Comparison of ENCODE assay signal across 11 cellular contexts in genomic region chr10:3330687-3331086, GRCh38.
A peak's percentile ranks its signal among the peaks of the same experiment; 100 is the strongest.
DNase-seq lines count a peak whose midpoint lies in the region; ATAC-seq and TF ChIP-seq lines count a peak whose summit lies in the region.
"Had no signal": no experiment of that assay in that cellular context is flagged by ENCODE, and none has a peak within 500 bp of the region (broad histone marks: within the 10 kb centered on the region; RNA-seq: fewer than 3 reads in every experiment).

No MANE protein-coding gene starts in this region.

- in situ Hi-C loops in G401 (cut with HindIII; ENCODE audit: low sequenced_read_pairs): no loop called here

- H3K4me1 ChIP-seq in body of pancreas: no peaks in the 10 kb centered on the region
- no peaks in the 10 kb centered on the region for H3K4me1 ChIP-seq in lower lobe of right lung

- H3K27me3 ChIP-seq in body of pancreas (no peaks in the 10 kb centered on the region), lower lobe of right lung (ENCODE audit: low read depth) (peaks cover 3% of the 10 kb centered on the region)

- intact Hi-C loops in body of pancreas (cut with DNase I) (no loop called here), lower lobe of right lung (cut with DNase I) (no loop called here)

- no peak overlapping the region for H3K27ac ChIP-seq in body of pancreas
- H3K27ac ChIP-seq in lower lobe of right lung: no peak overlapping the region

- TF ChIP-seq CTCF in body of pancreas (IDR thresholded peaks at IDR 0.05) (no peak), lower lobe of right lung (IDR thresholded peaks at IDR 0.05) (no peak)

- H3K4me3 ChIP-seq in body of pancreas (no peak overlapping the region), lower lobe of right lung (no peak overlapping the region)

- DNase-seq in AG08395 (ENCODE audit: low spot score) (peak; percentile 22), HPDE6-E6E7 (ENCODE audit: extremely low spot score) (peak; percentile 38), body of pancreas (peak in 2 of 4 donors; percentile 13 to 73), lower lobe of right lung (peak; percentile 80), G401 (ENCODE audit: low spot score) (no peak)
- no peak for DNase-seq in activated naive CD4-positive, alpha-beta T cell (lab: John Stamatoyannopoulos, UW)
- DNase-seq: activated naive CD4-positive, alpha-beta T cell treated with anti-CD3 and anti-CD28 coated beads for 36 hours; CD4-positive, CD25-positive, alpha-beta regulatory T cell; NCI-H82 had no signal

- 29 to 47% methylated on average over 7 of the region's 7 CpGs for WGBS in body of pancreas, 2 donors

- no peak for TF ChIP-seq POLR2A in body of pancreas (IDR thresholded peaks at IDR 0.05)

- ATAC-seq in body of pancreas (peak; percentile 38), lower lobe of right lung (peak; percentile 75 to 90), GM19463 (IDR thresholded peaks at IDR 0.05; ENCODE audit: unreplicated experiment) (no peak), HG02973 (IDR thresholded peaks at IDR 0.05; ENCODE audit: unreplicated experiment) (no peak)

- H3K9me3 ChIP-seq in body of pancreas (no peaks in the 10 kb centered on the region), lower lobe of right lung (no peaks in the 10 kb centered on the region)

- H3K36me3 ChIP-seq in body of pancreas (replicated peaks in 1 of 2; ENCODE audit: insufficient read depth in 1 of 2, low read depth in 2 of 2): no peaks in the 10 kb centered on the region
- no peaks in the 10 kb centered on the region for H3K36me3 ChIP-seq in lower lobe of right lung

Comparison
In these comparisons a context has a peak if more than half of its experiments do, and no peak if none do; other contexts are left out.
1. DNase-seq: peak in AG08395 (single experiment), HPDE6-E6E7 (single experiment) and lower lobe of right lung (single experiment); none in activated naive CD4-positive, alpha-beta T cell (0 of 4) and G401 (single experiment).
2. ATAC-seq: peak in body of pancreas (single experiment) and lower lobe of right lung (2 of 2); none in GM19463 (single experiment) and HG02973 (single experiment).